In genomic region chr7:129612112-129613015, GRCh38 we compare ENCODE assay signal across 8 cellular contexts. TPM values are rescaled to one million over a fixed set of nuclear protein-coding genes. Genes with fewer than 3 reads are reported as not detected.
A peak's percentile ranks its signal among the peaks of the same experiment; 100 is the strongest.
DNase-seq lines count a peak whose midpoint lies in the region; ATAC-seq and TF ChIP-seq lines count a peak whose summit lies in the region.

No MANE protein-coding gene starts in this region.

- no peaks in the 10 kb centered on the region for H3K36me3 ChIP-seq in lower lobe of right lung

- H3K27me3 ChIP-seq in dorsolateral prefrontal cortex (no peaks in the 10 kb centered on the region), lower lobe of right lung (ENCODE audit: low read depth) (no peaks in the 10 kb centered on the region)

- no peaks in the 10 kb centered on the region for H3K9me3 ChIP-seq in lower lobe of right lung

- ATAC-seq in lower lobe of right lung = peak; percentile 41 to 55

- TF ChIP-seq CTCF in dorsolateral prefrontal cortex (IDR thresholded peaks at IDR 0.05 in 54 of 56, conservative IDR thresholded peaks at IDR 0.05 in 2 of 56; ENCODE audit: low read depth in 1 of 56, partially characterized antibody in 56 of 56) (peak in 54 of 56 donors; percentile 19 to 72 (median 58)), lower lobe of right lung (IDR thresholded peaks at IDR 0.05) (peak; percentile 58)

- H3K27ac ChIP-seq in dorsolateral prefrontal cortex (peak overlapping the region; percentile 46 to 100 (median 98)), lower lobe of right lung (peak overlapping the region; percentile 97)

- peaks cover 55% of the 10 kb centered on the region for H3K4me1 ChIP-seq in lower lobe of right lung

- intact Hi-C loops in dorsolateral prefrontal cortex (cut with DNase I) (loop anchor here (2.0 to 10.0 kb wide), 3 partner anchors 30 to 390 kb away; partner anchors contain the start of gene AHCYL2 (in 1 of the 2)), lower lobe of right lung (cut with DNase I) (no loop called here)

- DNase-seq in ELF-1 (ENCODE audit: low read depth, low spot score) (peak; percentile 47), HCEC 1CT (peak; percentile 37), NCI-H1092 treated with DMSO at 0.1 percent for 48 hours (lab: John Stamatoyannopoulos, UW) (peak; percentile 39), dorsolateral prefrontal cortex (peak; percentile 30 to 55 (median 48)), lower lobe of right lung (peak; percentile 72), amniotic stem cell (lab: John Stamatoyannopoulos, UW) (no peak)
- DNase-seq in activated CD4-positive, alpha-beta T cell treated with anti-CD3 and anti-CD28 coated beads for 48 hours = peak; percentile 47
- peak; percentile 51 for DNase-seq in stimulated activated CD8-positive, alpha-beta memory T cell treated with anti-CD3 and anti-CD28 coated beads, Interleukin-4, amount 100 ng/mL, for 48 hours

- H3K4me3 ChIP-seq in dorsolateral prefrontal cortex (peak overlapping the region; percentile 60 to 97 (median 88)), lower lobe of right lung (peak overlapping the region; percentile 92)

RNA-seq across cellular contexts. Expression of gene NRF1, which starts 0.8 kb away (rescaled TPM):
- total RNA-seq in dorsolateral prefrontal cortex = 10 to 100 TPM; 20.9 to 56.9 (median 34.7) TPM
- total RNA-seq in lower lobe of right lung = 16.7 TPM
